ENCODE assay signal across 1 cellular context in the genomic region with DNA sequence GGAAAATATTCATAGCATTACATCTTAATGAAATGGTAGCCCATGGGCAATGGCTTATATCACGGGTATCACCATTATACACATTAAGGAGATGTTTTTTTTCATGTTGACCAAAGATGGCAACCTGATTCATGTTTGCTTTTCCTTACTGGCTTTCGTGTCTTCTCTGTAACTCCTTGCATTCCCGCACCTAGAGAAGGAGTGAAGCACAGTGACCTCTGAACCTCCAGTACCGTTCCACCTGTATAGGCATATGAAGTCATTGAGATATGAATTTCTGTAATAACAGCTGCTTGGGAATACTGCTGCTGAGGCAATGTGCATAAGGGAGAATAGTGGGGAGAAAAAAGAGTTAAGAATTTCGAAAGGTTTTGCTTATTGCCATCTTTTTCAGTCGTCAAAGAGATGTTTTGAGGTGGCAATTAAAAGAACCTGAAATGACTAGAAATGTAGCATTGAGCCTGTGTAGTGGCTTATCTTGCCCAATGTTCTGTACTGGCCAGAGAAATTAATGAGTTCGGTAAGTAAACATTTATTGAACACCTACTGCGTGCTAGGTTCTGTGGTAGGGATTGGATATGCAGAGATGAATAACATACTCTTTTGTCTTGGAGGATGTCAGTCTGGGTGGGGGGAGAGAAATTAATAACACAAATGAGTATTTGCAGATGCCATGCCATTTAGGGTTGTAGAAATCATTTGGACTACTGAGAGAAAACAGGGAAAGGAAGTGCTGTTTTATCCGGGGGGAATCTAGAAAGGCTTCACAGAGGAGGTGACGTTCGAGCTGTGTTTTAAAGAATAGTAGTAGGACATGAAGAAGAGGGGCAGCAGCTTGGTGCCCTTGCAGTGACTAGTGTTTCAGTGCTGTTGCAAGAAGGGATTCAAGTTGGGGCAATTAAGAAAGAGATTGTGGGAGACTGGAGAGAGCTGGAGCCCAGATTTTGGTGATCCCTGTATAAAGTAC.
TF ChIP-seq lines count a peak whose summit lies in the region.

No MANE protein-coding gene starts in this region.

TF ChIP-seq in SK-N-SH, 30 proteins besides CTCF, POLR2A, EP300 and RAD21 (continued from another document):
- TF ChIP-seq SMC3 (IDR thresholded peaks at IDR 0.05; ENCODE audit: low read depth, low read length) (no peak), NRF1 (IDR thresholded peaks at IDR 0.05; ENCODE audit: low read depth, low read length) (no peak), POLR2AphosphoS5 (IDR thresholded peaks at IDR 0.05; ENCODE audit: low read depth, low read length) (no peak), GATA2 (CRISPR knock-in tag; IDR thresholded peaks at IDR 0.05) (no peak), RFX5 (IDR thresholded peaks at IDR 0.05; ENCODE audit: low read length) (no peak), TAF1 (IDR thresholded peaks at IDR 0.05; ENCODE audit: borderline replicate concordance, low read depth, low read length) (no peak)
- TF ChIP-seq, protein P1, sequence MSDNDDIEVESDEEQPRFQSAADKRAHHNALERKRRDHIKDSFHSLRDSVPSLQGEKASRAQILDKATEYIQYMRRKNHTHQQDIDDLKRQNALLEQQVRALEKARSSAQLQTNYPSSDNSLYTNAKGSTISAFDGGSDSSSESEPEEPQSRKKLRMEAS (IDR thresholded peaks at IDR 0.05; ENCODE audit: low read depth): no peak
- TF ChIP-seq, protein P2, sequence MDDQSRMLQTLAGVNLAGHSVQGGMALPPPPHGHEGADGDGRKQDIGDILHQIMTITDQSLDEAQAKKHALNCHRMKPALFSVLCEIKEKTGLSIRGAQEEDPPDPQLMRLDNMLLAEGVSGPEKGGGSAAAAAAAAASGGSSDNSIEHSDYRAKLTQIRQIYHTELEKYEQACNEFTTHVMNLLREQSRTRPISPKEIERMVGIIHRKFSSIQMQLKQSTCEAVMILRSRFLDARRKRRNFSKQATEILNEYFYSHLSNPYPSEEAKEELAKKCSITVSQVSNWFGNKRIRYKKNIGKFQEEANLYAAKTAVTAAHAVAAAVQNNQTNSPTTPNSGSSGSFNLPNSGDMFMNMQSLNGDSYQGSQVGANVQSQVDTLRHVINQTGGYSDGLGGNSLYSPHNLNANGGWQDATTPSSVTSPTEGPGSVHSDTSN (IDR thresholded peaks at IDR 0.05): no peak
